In genomic region chr9:32414856-32415255, GRCh38 we compare ENCODE assay signal across 24 cellular contexts.
"Had no signal": no experiment of that assay in that cellular context is flagged by ENCODE, and none has a peak within 500 bp of the region (broad histone marks: within the 10 kb centered on the region; RNA-seq: fewer than 3 reads in every experiment).

No MANE protein-coding gene starts in this region.

- H3K4me2 ChIP-seq: SK-N-SH had no signal

- H3K9me3 ChIP-seq: ascending aorta, colonic mucosa, SJSA1, SK-N-SH had no signal

- H3K36me3 ChIP-seq: colonic mucosa, SJSA1 had no signal

- DNase-seq: activated CD4-positive, alpha-beta T cell treated with anti-CD3 and anti-CD28 coated beads for 36 hours; activated CD4-positive, alpha-beta T cell treated with anti-CD3 and anti-CD28 coated beads, Interleukin-2, amount 10 ng/mL, durations not matched to agents 7 days and 5 days; activated CD4-positive, alpha-beta T cell treated with anti-CD3 and anti-CD28 coated beads, Interleukin-2, amount 50 U/mL, for 48 hours; activated CD8-positive, alpha-beta T cell treated with anti-CD3 and anti-CD28 coated beads, Interleukin-2, amount 10 ng/mL, durations not matched to agents 7 days and 5 days; activated gamma-delta T cell; activated naive CD4-positive, alpha-beta T cell treated with Interleukin-2 at 50 U/mL for 16 hours; activated naive CD8-positive, alpha-beta T cell treated with anti-CD3 and anti-CD28 coated beads, Interleukin-2, amount 10 ng/mL, durations not matched to agents 7 days and 5 days; activated T-cell treated with anti-CD3 and anti-CD28 coated beads, Interleukin-2, amount 50 U/mL, for 24 hours; colonic mucosa; Karpas-422; NCI-H1105; NCI-H1417 treated with DMSO at 0.1 percent for 48 hours; NCI-H187 treated with DMSO at 0.1 percent for 48 hours; NCI-H2081 treated with DMSO at 0.1 percent for 48 hours; NCI-H226; NCI-H446 treated with DMSO at 0.1 percent for 48 hours; NCI-H526 treated with DMSO at 0.1 percent for 48 hours; NCI-H774; RPMI8226; SHP77 treated with DMSO at 0.1 percent for 48 hours; SK-N-SH had no signal

- H3K27ac ChIP-seq: ascending aorta, cardiac muscle cell, colonic mucosa, SJSA1 had no signal

- H3K27me3 ChIP-seq: ascending aorta, cardiac muscle cell, colonic mucosa, SJSA1 had no signal

- H3K4me1 ChIP-seq: ascending aorta, colonic mucosa, SJSA1 had no signal

- H3K9ac ChIP-seq: SK-N-SH had no signal

- H3K9me2 ChIP-seq: SK-N-SH had no signal

- H3K4me3 ChIP-seq: ascending aorta, cardiac muscle cell, colonic mucosa, SJSA1 had no signal
